8 cellular contexts compared by ENCODE assay signal in genomic region chr11:71448257-71449161, GRCh38. TPM values are rescaled to one million over a fixed set of nuclear protein-coding genes. Genes with fewer than 3 reads are reported as not detected.
DNase-seq lines count a peak whose midpoint lies in the region; ATAC-seq, FAIRE-seq and TF ChIP-seq lines count a peak whose summit lies in the region.

A gene with protein sequence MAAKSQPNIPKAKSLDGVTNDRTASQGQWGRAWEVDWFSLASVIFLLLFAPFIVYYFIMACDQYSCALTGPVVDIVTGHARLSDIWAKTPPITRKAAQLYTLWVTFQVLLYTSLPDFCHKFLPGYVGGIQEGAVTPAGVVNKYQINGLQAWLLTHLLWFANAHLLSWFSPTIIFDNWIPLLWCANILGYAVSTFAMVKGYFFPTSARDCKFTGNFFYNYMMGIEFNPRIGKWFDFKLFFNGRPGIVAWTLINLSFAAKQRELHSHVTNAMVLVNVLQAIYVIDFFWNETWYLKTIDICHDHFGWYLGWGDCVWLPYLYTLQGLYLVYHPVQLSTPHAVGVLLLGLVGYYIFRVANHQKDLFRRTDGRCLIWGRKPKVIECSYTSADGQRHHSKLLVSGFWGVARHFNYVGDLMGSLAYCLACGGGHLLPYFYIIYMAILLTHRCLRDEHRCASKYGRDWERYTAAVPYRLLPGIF (minus strand): TSS chr11:71448393. CDS start chr11:71444952, 3,441 bp downstream.

- no peaks in the 10 kb centered on the region for H3K27me3 ChIP-seq in psoas muscle (ENCODE audit: insufficient read depth in 3 of 3, low read length in 2 of 3)

- no peak for FAIRE-seq in urothelium cell line (lab: Jason Lieb, UNC)

- peak; percentile 46 for DNase-seq in NCI-H187 treated with DMSO at 0.1 percent for 48 hours (lab: John Stamatoyannopoulos, UW)
- DNase-seq in T-helper 2 cell = peak; percentile 87 to 94 (median 90)
- peak; percentile 99 for DNase-seq in left ventricle myocardium superior
- peak; percentile 95 to 96 for DNase-seq in psoas muscle
- peak; percentile 99 for DNase-seq in urothelium cell line (ENCODE audit: low spot score)

- peaks cover 10% of the 10 kb centered on the region for H3K4me1 ChIP-seq in psoas muscle

- TF ChIP-seq CTCF in psoas muscle (IDR thresholded peaks at IDR 0.05) = no peak

- peak within 1 kb of the TSS; percentile 91 for H3K4me3 ChIP-seq in psoas muscle

- ATAC-seq in GM18502 (IDR thresholded peaks at IDR 0.05; ENCODE audit: poor library complexity, unreplicated experiment) = peak; percentile 85
- ATAC-seq in HG02943 (IDR thresholded peaks at IDR 0.05; ENCODE audit: low read depth, unreplicated experiment) = peak; percentile 67
- ATAC-seq in left ventricle myocardium superior = peak; percentile 90
- peak; percentile 87 to 91 (median 90) for ATAC-seq in psoas muscle

- intact Hi-C loops in left ventricle myocardium superior (cut with micrococcal nuclease) (no loop called here), psoas muscle (cut with DNase I) (no loop called here)

- no peaks in the 10 kb centered on the region for H3K9me3 ChIP-seq in psoas muscle

- H3K27ac ChIP-seq in angular gyrus (ENCODE audit: low read depth, low read length) (peak within 1 kb of the TSS; percentile 91), psoas muscle (peak within 1 kb of the TSS; percentile 81)

- H3K36me3 ChIP-seq in psoas muscle (ENCODE audit: insufficient read depth in 1 of 2, low read depth in 1 of 2) = peaks cover 0 to 17% of the 10 kb centered on the region in 2 donors

- 0 to 1% (median 0%) methylated on average over 55 to 78 of the region's 78 CpGs for WGBS in psoas muscle, 3 donors

RNA-seq across cellular contexts. Expression of the gene that starts here (rescaled TPM):
- total RNA-seq in left ventricle myocardium superior (41.3 TPM), psoas muscle (10 to 100 TPM in 2 of 4 donors, 1 to 10 TPM in 2; 5.5 to 15.1 (median 10.1) TPM)
- polyA plus RNA-seq in psoas muscle = 1 to 10 TPM; 4.9 to 9.0 (median 6.3) TPM

Comparison
In these comparisons a context has a peak if more than half of its experiments do, and no peak if none do; other contexts are left out.
1. Peak in every context shown above with its lines: DNase-seq, ATAC-seq, H3K4me3 ChIP-seq and H3K27ac ChIP-seq.
2. DNase-seq: peak in every context shown above with its lines; median percentile 99 in left ventricle myocardium superior; 99 in urothelium cell line; 96 in psoas muscle; 90 in T-helper 2 cell; 46 in NCI-H187 treated with DMSO at 0.1 percent for 48 hours.